8 cellular contexts compared by ENCODE assay signal in the genomic region with DNA sequence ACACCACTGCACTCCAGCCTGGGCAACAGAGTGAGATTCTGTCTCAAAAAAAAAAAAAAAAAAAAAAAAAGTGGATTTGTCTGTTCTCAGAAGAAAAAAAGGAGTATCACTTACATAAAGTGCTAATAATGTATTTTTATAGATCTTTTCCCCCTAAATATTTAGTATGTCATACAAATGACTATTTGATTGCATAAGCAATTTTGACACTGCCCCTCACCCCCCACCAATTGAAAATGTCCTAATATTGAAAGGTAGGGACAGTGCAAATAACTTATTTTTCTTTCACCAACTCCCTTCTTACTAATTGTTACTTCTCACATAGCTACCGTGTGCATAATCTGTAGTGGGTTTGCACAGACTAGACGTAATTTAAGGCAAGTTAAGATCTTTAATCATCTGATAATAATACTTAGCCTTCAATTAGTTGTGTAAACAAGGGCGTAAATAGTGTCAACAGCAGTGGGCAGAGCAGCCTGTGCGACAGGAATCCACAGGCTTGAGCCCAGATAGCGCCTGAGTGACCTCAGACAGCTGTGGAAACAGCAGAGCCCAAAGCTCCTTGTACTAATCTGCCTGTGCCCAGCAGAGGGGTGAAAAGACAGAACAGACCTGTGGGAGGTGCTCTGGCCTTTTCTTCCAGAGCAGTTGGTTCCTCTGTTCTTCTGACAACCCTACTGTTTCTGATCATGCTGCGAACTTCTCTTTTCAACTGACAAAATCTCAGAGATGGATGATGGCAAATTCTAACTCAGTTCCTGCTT. TPM values are rescaled to one million over a fixed set of nuclear protein-coding genes. Genes with fewer than 3 reads are reported as not detected.
A peak's percentile ranks its signal among the peaks of the same experiment; 100 is the strongest.
DNase-seq lines count a peak whose midpoint lies in the region; ATAC-seq and TF ChIP-seq lines count a peak whose summit lies in the region.

No MANE protein-coding gene starts in this region.

- WGBS in tibial nerve, 2 donors: 42 to 50% methylated on average over 6 of the region's 6 CpGs

- H3K4me3 ChIP-seq in Karpas-422 (ENCODE audit: low read length) (no peak overlapping the region), astrocyte of the spinal cord (ENCODE audit: low read depth, low read length) (no peak overlapping the region), tibial nerve (no peak overlapping the region)

- H3K27ac ChIP-seq in Karpas-422 (ENCODE audit: low read length) (no peak overlapping the region), tibial nerve (no peak overlapping the region)

- H3K27me3 ChIP-seq in Karpas-422 (ENCODE audit: low read length): no peaks in the 10 kb centered on the region
- H3K27me3 ChIP-seq in tibial nerve: no peaks in the 10 kb centered on the region

- peaks cover 15% of the 10 kb centered on the region for H3K4me1 ChIP-seq in Karpas-422 (ENCODE audit: low read length)
- H3K4me1 ChIP-seq in tibial nerve: peaks cover 0 to 10% (median 0%) of the 10 kb centered on the region in 4 donors

- no peaks in the 10 kb centered on the region for H3K79me2 ChIP-seq in Karpas-422 (ENCODE audit: low read length)

- TF ChIP-seq POLR2A in tibial nerve (IDR thresholded peaks at IDR 0.05): no peak

- H3K9ac ChIP-seq in Karpas-422 (ENCODE audit: low read length): no peak overlapping the region

- TF ChIP-seq EP300 in tibial nerve (IDR thresholded peaks at IDR 0.05): no peak

- DNase-seq in DMS114 treated with DMSO at 0.1 percent for 48 hours (lab: John Stamatoyannopoulos, UW; ENCODE audit: unreplicated experiment): peak; percentile 20
- DNase-seq in Karpas-422: peak; percentile 84
- peak; percentile 58 for DNase-seq in SK-N-DZ (ENCODE audit: low spot score)
- no peak for DNase-seq in astrocyte of the spinal cord (ENCODE audit: low read depth, low spot score)
- DNase-seq in left lobe of liver (ENCODE audit: low spot score): peak; percentile 61
- DNase-seq in tibial nerve (ENCODE audit: low spot score in 2 of 2): peak in 1 of 2 donors; percentile 35

- TF ChIP-seq CTCF in astrocyte of the spinal cord (IDR thresholded peaks at IDR 0.05; ENCODE audit: low read depth, low read length): peak; percentile 57
- peak; percentile 36 to 71 (median 38) for TF ChIP-seq CTCF in tibial nerve (IDR thresholded peaks at IDR 0.05)

- H3K9me2 ChIP-seq in Karpas-422 (replicated peaks; ENCODE audit: insufficient read depth, low read length): no peaks in the 10 kb centered on the region

- peak overlapping the region; percentile 37; the same call in 1 of the 2 replicates for H2AFZ ChIP-seq in Karpas-422 (ENCODE audit: low read length)

- in situ Hi-C loops in astrocyte of the spinal cord (cut with HindIII; ENCODE audit: low sequenced_read_pairs): no loop called here

- H3K9me3 ChIP-seq in Karpas-422 (ENCODE audit: low read length) (no peaks in the 10 kb centered on the region), tibial nerve (no peaks in the 10 kb centered on the region)

- H4K20me1 ChIP-seq in Karpas-422 (ENCODE audit: insufficient read depth, low read depth, low read length): no peaks in the 10 kb centered on the region

- H3K4me2 ChIP-seq in Karpas-422 (ENCODE audit: low read depth, low read length, poor library complexity, severe bottlenecking): no peak overlapping the region

- H3K36me3 ChIP-seq in Karpas-422 (ENCODE audit: insufficient read depth, low read length) (no peaks in the 10 kb centered on the region), tibial nerve (no peaks in the 10 kb centered on the region)

- ATAC-seq in GM19468 (IDR thresholded peaks at IDR 0.05; ENCODE audit: extremely low read depth, unreplicated experiment) (peak; percentile 23), left lobe of liver (peak; percentile 75), HG03378 (IDR thresholded peaks at IDR 0.05; ENCODE audit: unreplicated experiment) (no peak)

RNA-seq across cellular contexts. Expression of a gene that starts 4.5 kb away (rescaled TPM):
- 5.3 and 9.9 TPM in 2 replicates for total RNA-seq in Karpas-422 (2014; rRNA removed; shearing (Covaris generic); ENCODE audit: low replicate concordance)
- 6.8 and 8.7 TPM in 2 replicates for polyA plus RNA-seq in SK-N-DZ (2014; cell fraction: cytosol; rRNA removed)
- polyA plus RNA-seq in SK-N-DZ (2014; cell fraction: nucleus; rRNA removed): 5.2 and 6.5 TPM in 2 replicates
- 3.0 TPM for total RNA-seq in left lobe of liver
- total RNA-seq in tibial nerve: 10 to 100 TPM in 3 of 4 donors, 1 to 10 TPM in 1; 8.1 to 16.3 (median 13.1) TPM

RNA-seq across cellular contexts. Expression of a gene that starts 50.2 kb away (rescaled TPM):
- total RNA-seq in Karpas-422 (2014; rRNA removed; shearing (Covaris generic); ENCODE audit: low replicate concordance): 23.2 and 37.3 TPM in 2 replicates
- 0.07 and 0.42 TPM in 2 replicates for polyA plus RNA-seq in SK-N-DZ (2014; cell fraction: cytosol; rRNA removed)
- polyA plus RNA-seq in SK-N-DZ (2014; cell fraction: nucleus; rRNA removed): 0.05 TPM in 1 of 2 replicates, not detected in the other
- 6.7 TPM for total RNA-seq in left lobe of liver
- 10 to 100 TPM in 3 of 4 donors, 1 to 10 TPM in 1; 9.2 to 26.2 (median 10.9) TPM for total RNA-seq in tibial nerve
